Comparison of ENCODE assay signal across 8 cellular contexts in the genomic region with DNA sequence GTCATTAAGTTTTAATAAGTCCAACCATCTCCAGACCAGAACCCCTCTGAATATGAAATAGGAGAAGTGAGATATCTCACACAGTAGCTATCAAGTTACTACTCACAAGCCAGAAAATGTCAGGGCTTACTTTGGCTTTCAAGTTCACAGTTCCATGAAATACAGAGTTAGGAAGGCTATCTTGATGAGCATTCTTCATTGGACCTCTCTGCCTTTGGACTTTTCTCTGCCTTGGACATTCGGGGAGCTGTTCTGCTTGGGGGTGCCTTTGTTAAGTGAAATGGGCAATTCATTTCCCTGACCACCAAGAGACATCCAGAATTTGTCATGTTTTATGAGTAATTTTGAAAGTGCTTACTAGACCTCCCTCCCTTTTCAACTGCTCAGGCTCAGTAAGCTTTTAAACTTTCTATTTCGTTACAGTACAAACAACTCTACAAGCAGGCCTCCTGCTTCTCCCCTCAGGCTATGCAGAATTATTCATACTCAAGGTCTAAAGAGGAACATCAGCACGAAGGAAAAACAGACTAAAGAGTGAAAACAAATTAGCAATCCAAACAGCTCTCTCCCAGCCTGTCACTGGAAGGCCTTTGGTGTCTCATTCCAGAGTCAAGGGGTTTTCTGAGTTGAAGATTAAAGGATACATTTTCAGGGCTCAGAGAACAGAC.
DNase-seq lines count a peak whose midpoint lies in the region; ATAC-seq and TF ChIP-seq lines count a peak whose summit lies in the region.

No MANE protein-coding gene starts in this region.

- H3K27ac ChIP-seq in ascending aorta, result peak overlapping the region in 1 of 2 donors; percentile 49
- no peak overlapping the region for H3K27ac ChIP-seq in parathyroid adenoma

- H3K9me3 ChIP-seq in ascending aorta (no peaks in the 10 kb centered on the region), parathyroid adenoma (ENCODE audit: control insufficient read depth, low read length) (no peaks in the 10 kb centered on the region)

- no peak overlapping the region for H3K4me2 ChIP-seq in parathyroid adenoma (ENCODE audit: low read length)

- H3K36me3 ChIP-seq in ascending aorta (no peaks in the 10 kb centered on the region), parathyroid adenoma (ENCODE audit: control insufficient read depth, insufficient read depth, low read length) (no peaks in the 10 kb centered on the region)

- peak overlapping the region; percentile 5 for H2AFZ ChIP-seq in parathyroid adenoma

- intact Hi-C loops in ascending aorta (cut with DNase I) (loop anchor here (5.0 to 10.0 kb wide), 2 partner anchors 163 to 481 kb away; a partner anchor contains a TSS), posterior cingulate gyrus (cut with DNase I) (no loop called here)

- peak; percentile 43 for DNase-seq in AG08395 (ENCODE audit: low spot score)
- DNase-seq in ascending aorta (ENCODE audit: low spot score in 2 of 2), result no peak
- DNase-seq in posterior cingulate gyrus, result no peak
- DNase-seq in NCI-H2029 treated with DMSO at 0.1 percent for 48 hours (lab: John Stamatoyannopoulos, UW), result no peak
- DNase-seq in NCI-H446 treated with DMSO at 0.1 percent for 48 hours (lab: John Stamatoyannopoulos, UW), result no peak

- TF ChIP-seq CTCF in ascending aorta (IDR thresholded peaks at IDR 0.05) (no peak), parathyroid adenoma (IDR thresholded peaks at IDR 0.05) (no peak)

- ATAC-seq in GM19324 (IDR thresholded peaks at IDR 0.05; ENCODE audit: low FRiP score, unreplicated experiment), result peak; percentile 66
- ATAC-seq in HG03108 (IDR thresholded peaks at IDR 0.05; ENCODE audit: unreplicated experiment), result peak; percentile 87

- H3K9ac ChIP-seq in parathyroid adenoma, result no peak overlapping the region

- H3K4me3 ChIP-seq in ascending aorta, result peak overlapping the region; percentile 11 to 19
- no peak overlapping the region for H3K4me3 ChIP-seq in parathyroid adenoma (ENCODE audit: low read depth, low read length)

- peaks cover 5 to 16% of the 10 kb centered on the region in 2 donors for H3K4me1 ChIP-seq in ascending aorta
- H3K4me1 ChIP-seq in parathyroid adenoma, result no peaks in the 10 kb centered on the region

- no peaks in the 10 kb centered on the region for H3K27me3 ChIP-seq in ascending aorta
- H3K27me3 ChIP-seq in parathyroid adenoma (ENCODE audit: control insufficient read depth, insufficient read depth, low read length), result no peaks in the 10 kb centered on the region

- no peaks in the 10 kb centered on the region for H3K79me2 ChIP-seq in parathyroid adenoma
